Comparison of ENCODE assay signal across 8 cellular contexts in genomic region chr13:19634129-19634740, GRCh38. TPM values are rescaled to one million over a fixed set of nuclear protein-coding genes. Genes with fewer than 3 reads are reported as not detected.
DNase-seq lines count a peak whose midpoint lies in the region; ATAC-seq, FAIRE-seq and TF ChIP-seq lines count a peak whose summit lies in the region.

No MANE protein-coding gene starts in this region.

- POLR2A ChIA-PET in K562 (lab: Yijun Ruan, JAX), result interaction anchor here (0.8 to 1.5 kb wide), 2 partner anchors 11 to 32 kb away, joined by 4 to 6 read pairs; no protein-coding TSS in a partner anchor

- H3K27ac ChIP-seq in K562 (ENCODE audit: extremely low read depth, low read depth, low read length) (peak overlapping the region; percentile 74), skin epidermis (peak overlapping the region in 20 of 21 experiments; percentile 76 to 93 (median 90))

- no peaks in the 10 kb centered on the region for H3K27me3 ChIP-seq in K562 (ENCODE audit: control insufficient read depth in 2 of 2, insufficient read depth in 2 of 2, low read length in 2 of 2)

- FAIRE-seq in K562 (lab: Jason Lieb, UNC), result no peak

- peak; percentile 29 for ATAC-seq in GM21723 (IDR thresholded peaks at IDR 0.05; ENCODE audit: unreplicated experiment)
- peak; percentile 53 for ATAC-seq in K562

- H3K4me3 ChIP-seq in K562, result peak overlapping the region; percentile 79
- peak overlapping the region; percentile 64 to 97 (median 82) for H3K4me3 ChIP-seq in skin epidermis

- H3K9me3 ChIP-seq in K562 (replicated peaks; ENCODE audit: control insufficient read depth, insufficient read depth, low read depth, low read length), result no peaks in the 10 kb centered on the region

- peaks cover 9% of the 10 kb centered on the region; the same call in 1 of the 3 replicates for H3K36me3 ChIP-seq in K562 (ENCODE audit: control insufficient read depth, insufficient read depth, low read length)

- peak overlapping the region; percentile 85 for H2AFZ ChIP-seq in K562 (ENCODE audit: low read depth, low read length)

- H3K9me1 ChIP-seq in K562 (ENCODE audit: control insufficient read depth, insufficient read depth, low read length), result no peaks in the 10 kb centered on the region

- 0% methylated on average over 14 of the region's 14 CpGs for WGBS in K562 (ENCODE audit: insufficient coverage, low coverage, missing lambda C conversion rate)

- CTCF ChIA-PET in K562 (lab: Yijun Ruan, JAX; ENCODE audit: low intra/inter-chr PET ratio), result no interaction called here

- H3K79me2 ChIP-seq in K562 (ENCODE audit: control insufficient read depth, insufficient read depth, low read length), result peaks cover 54% of the 10 kb centered on the region

- H4K20me1 ChIP-seq in K562 (replicated peaks; ENCODE audit: control insufficient read depth, insufficient read depth, low read length), result no peaks in the 10 kb centered on the region

- H3K4me1 ChIP-seq in K562 (replicated peaks in 1 of 2; ENCODE audit: control insufficient read depth in 2 of 2, insufficient read depth in 2 of 2, low read length in 2 of 2), result peaks cover 0 to 4% of the 10 kb centered on the region in 2 experiments; a peak in 4 of 5 replicates

- in situ Hi-C loops in K562 (cut with MboI), result no loop called here

- TF ChIP-seq EP300 in K562 (IDR thresholded peaks at IDR 0.05; ENCODE audit: low read length), result no peak

- peak overlapping the region; percentile 72 to 92 for H3K9ac ChIP-seq in K562 (ENCODE audit: insufficient read depth in 1 of 2, low read depth in 2 of 2, low read length in 2 of 2)

- intact Hi-C loops in K562 (cut with micrococcal nuclease), result no loop called here

- no TSS peak for BruUV-seq in K562 (replicated peaks; lab: Mats Ljungman, UMichigan)

- peak overlapping the region; percentile 98 for H3K4me2 ChIP-seq in K562 (ENCODE audit: insufficient read depth, low read length)

- no peak for TF ChIP-seq CTCF in K562 (IDR thresholded peaks at IDR 0.05 in 2 of 3, conservative IDR thresholded peaks at IDR 0.05 in 1 of 3; ENCODE audit: insufficient read depth in 2 of 3, low read depth in 1 of 3, low read length in 3 of 3)

- no peak for TF ChIP-seq RAD21 in K562 (CRISPR knock-in tag; conservative IDR thresholded peaks at IDR 0.05 in 1 of 2, IDR thresholded peaks at IDR 0.05 in 1 of 2)

- no peak for TF ChIP-seq POLR2A in K562 (conservative IDR thresholded peaks at IDR 0.05)

- peak; percentile 6 for DNase-seq in Daoy (ENCODE audit: low read depth)
- DNase-seq in MV-4-11 (lab: John Stamatoyannopoulos, UW), result peak; percentile 21
- peak in 1 of 4 experiments; percentile 47 for DNase-seq in K562 (ENCODE audit: extremely low read depth in 1 of 4, low spot score in 3 of 4)
- DNase-seq in inferior parietal cortex (ENCODE audit: extremely low spot score), result peak; percentile 56
- DNase-seq in GF-D8 (lab: John Stamatoyannopoulos, UW), result no peak
- DNase-seq in NCI-H1436 treated with DMSO at 0.1 percent for 48 hours (lab: John Stamatoyannopoulos, UW), result no peak

TF ChIP-seq in K562, 482 proteins besides CTCF, POLR2A, EP300 and RAD21:
- TF ChIP-seq SIN3A (IDR thresholded peaks at IDR 0.05; ENCODE audit: borderline replicate concordance in 2 of 2, control insufficient read depth in 1 of 2, low read depth in 2 of 2, low read length in 2 of 2) (peak in 1 of 2 experiments; percentile 43; a peak in 1 of 4 replicates), MNT (conservative IDR thresholded peaks at IDR 0.05) (0 out of 4 replicates have a peak, but pooled peaks of 1 of the 2 experiments have one; percentile 11), ZBTB1 (CRISPR knock-in tag; IDR thresholded peaks at IDR 0.05; ENCODE audit: borderline replicate concordance, low read depth) (no peak), CHD1 (IDR thresholded peaks at IDR 0.05; ENCODE audit: low read length) (peak; percentile 47), NRF1 (conservative IDR thresholded peaks at IDR 0.05 in 1 of 2, IDR thresholded peaks at IDR 0.05 in 1 of 2) (no peak)
TF ChIP-seq in K562: peak in this region for 3.

RNA-seq across cellular contexts. Expression of gene MPHOSPH8, which starts 0.8 kb away (rescaled TPM):
- total RNA-seq in Daoy (2014; rRNA removed; shearing (Covaris generic)), result 11.6 and 12.2 TPM in 2 replicates
- 13.2 and 43.1 TPM in 2 replicates for total RNA-seq in K562 (2011; cell fraction: chromatin; rRNA removed; ENCODE audit: low replicate concordance)
- total RNA-seq in K562 (2011; cell fraction: nucleolus; rRNA removed), result 5.7 and 9.9 TPM in 2 replicates
- 15.8 and 23.3 TPM in 2 replicates for total RNA-seq in K562 (2011; cell fraction: nucleoplasm; rRNA removed)
- total RNA-seq in K562 (2014; rRNA removed) (14.0 and 18.3 TPM in 2 replicates), K562 (2014; rRNA removed; fragmentation: Illumina TruSeq; extraction: Trizol) (17.8 and 18.7 TPM in 2 replicates), K562 (2015; rRNA removed; fragmentation: Illumina TruSeq; extraction: Trizol) (17.8 and 21.9 TPM in 2 replicates), K562 (2021) (14.2 and 15.9 TPM in 2 replicates)
- polyA plus RNA-seq in K562 (2011; rRNA removed) (15.6 and 16.6 TPM in 2 replicates), K562 (2014; fragmentation: Illumina TruSeq; extraction: Trizol) (21.3 and 24.8 TPM in 2 replicates), K562 (2014; fragmentation: Nextera tagmentation; extraction: Ambion mirVana) (10 to 100 TPM; 10.3 to 15.6 TPM), K562 (2014; rRNA removed) (21.1 and 23.5 TPM in 2 replicates)
- polyA plus RNA-seq in K562 (2011; cell fraction: cytosol; rRNA removed), result 6.6 and 13.6 TPM in 2 replicates
- 29.9 and 30.0 TPM in 2 replicates for polyA plus RNA-seq in K562 (2011; cell fraction: nucleus; rRNA removed)
- 18.1 and 24.6 TPM in 2 replicates for polyA plus RNA-seq in K562 (2012)
- polyA minus RNA-seq in K562 (2011; rRNA and poly(A)+ RNA removed), result 11.5 and 12.2 TPM in 2 replicates
- 4.5 and 7.6 TPM in 2 replicates for polyA minus RNA-seq in K562 (2011; cell fraction: cytosol; rRNA and poly(A)+ RNA removed)
- 6.7 and 13.0 TPM in 2 replicates for polyA minus RNA-seq in K562 (2011; cell fraction: nucleus; rRNA and poly(A)+ RNA removed)

Comparison
In these comparisons a context has a peak if more than half of its experiments do, and no peak if none do; other contexts are left out.
1. DNase-seq: peak in Daoy (single experiment), MV-4-11 (single experiment) and inferior parietal cortex (single experiment); none in GF-D8 (single experiment) and NCI-H1436 treated with DMSO at 0.1 percent for 48 hours (single experiment).